Comparison of ENCODE assay signal across 10 cellular contexts in genomic region chr2:20676353-20677215, GRCh38. TPM values are rescaled to one million over a fixed set of nuclear protein-coding genes. Genes with fewer than 3 reads are reported as not detected.
A peak's percentile ranks its signal among the peaks of the same experiment; 100 is the strongest.
DNase-seq lines count a peak whose midpoint lies in the region; ATAC-seq and TF ChIP-seq lines count a peak whose summit lies in the region.
"Had no signal": no experiment of that assay in that cellular context is flagged by ENCODE, and none has a peak within 500 bp of the region (broad histone marks: within the 10 kb centered on the region; RNA-seq: fewer than 3 reads in every experiment).

No MANE protein-coding gene starts in this region.

- H3K4me1 Mint-ChIP-seq in chondrocyte (ENCODE audit: low read depth) = peaks cover 43% of the 10 kb centered on the region
- peaks cover 0 to 23% (median 7%) of the 10 kb centered on the region in 4 donors for H3K4me1 Mint-ChIP-seq in naive thymus-derived CD8-positive, alpha-beta T cell
- H3K4me1 Mint-ChIP-seq in immature natural killer cell = no peaks in the 10 kb centered on the region
- H3K4me1 Mint-ChIP-seq: activated naive CD4-positive, alpha-beta T cell treated with anti-CD3 and anti-CD28 coated beads, Interleukin-2, amount 50 U/mL, for 24 hours had no signal

- H3K9me3 Mint-ChIP-seq in chondrocyte (ENCODE audit: low read depth) (no peaks in the 10 kb centered on the region), immature natural killer cell (no peaks in the 10 kb centered on the region)
- H3K9me3 Mint-ChIP-seq in naive thymus-derived CD8-positive, alpha-beta T cell = no peaks in the 10 kb centered on the region
- H3K9me3 Mint-ChIP-seq: activated naive CD4-positive, alpha-beta T cell treated with anti-CD3 and anti-CD28 coated beads, Interleukin-2, amount 50 U/mL, for 24 hours had no signal

- POLR2A ChIA-PET in naive thymus-derived CD8-positive, alpha-beta T cell (lab: Charles Lee) = no interaction called here

- H3K27ac Mint-ChIP-seq in chondrocyte (ENCODE audit: unreplicated experiment) (no peak overlapping the region), immature natural killer cell (peak overlapping the region in 1 of 6 donors; percentile 11)
- H3K27ac Mint-ChIP-seq in naive thymus-derived CD8-positive, alpha-beta T cell = peak overlapping the region in 4 of 10 donors; percentile 17 to 59 (median 38)
- H3K27ac Mint-ChIP-seq: activated naive CD4-positive, alpha-beta T cell treated with anti-CD3 and anti-CD28 coated beads, Interleukin-2, amount 50 U/mL, for 24 hours had no signal

- no peak overlapping the region for H3K4me3 Mint-ChIP-seq in chondrocyte (ENCODE audit: unreplicated experiment)
- H3K4me3 Mint-ChIP-seq in naive thymus-derived CD8-positive, alpha-beta T cell = no peak overlapping the region
- no peak overlapping the region for H3K4me3 Mint-ChIP-seq in immature natural killer cell
- H3K4me3 Mint-ChIP-seq: activated naive CD4-positive, alpha-beta T cell treated with anti-CD3 and anti-CD28 coated beads, Interleukin-2, amount 50 U/mL, for 24 hours had no signal

- H3K36me3 Mint-ChIP-seq in chondrocyte (ENCODE audit: low read depth) (peaks cover 4% of the 10 kb centered on the region), immature natural killer cell (peaks cover 0 to 9% (median 4%) of the 10 kb centered on the region in 3 donors)
- peaks cover 0 to 7% (median 0%) of the 10 kb centered on the region in 3 donors for H3K36me3 Mint-ChIP-seq in naive thymus-derived CD8-positive, alpha-beta T cell
- H3K36me3 Mint-ChIP-seq: activated naive CD4-positive, alpha-beta T cell treated with anti-CD3 and anti-CD28 coated beads, Interleukin-2, amount 50 U/mL, for 24 hours had no signal

- H3K27me3 Mint-ChIP-seq in chondrocyte (ENCODE audit: low read depth) (peaks cover 2% of the 10 kb centered on the region), immature natural killer cell (ENCODE audit: low read depth in 3 of 3) (peaks cover 7 to 23% (median 17%) of the 10 kb centered on the region in 3 donors)
- H3K27me3 Mint-ChIP-seq in naive thymus-derived CD8-positive, alpha-beta T cell = peaks cover 0 to 25% (median 12%) of the 10 kb centered on the region in 5 donors

- DNase-seq in Right ventricle myocardium superior (no peak), left cardiac atrium (no peak), chondrocyte (ENCODE audit: low spot score) (no peak), OCI-M1 (lab: John Stamatoyannopoulos, UW) (no peak), immature natural killer cell (no peak), AG08395 (ENCODE audit: low spot score) (no peak)
- no peak for DNase-seq in naive thymus-derived CD8-positive, alpha-beta T cell
- DNase-seq: NCI-H1048 had no signal

- intact Hi-C loops in Right ventricle myocardium superior (cut with DNase I) (no loop called here), left cardiac atrium (cut with DNase I) (no loop called here)

- peak; percentile 15 for TF ChIP-seq CTCF in chondrocyte (IDR thresholded peaks at IDR 0.05)

- ATAC-seq in Right ventricle myocardium superior (ENCODE audit: poor library complexity) (peak; percentile 35), left cardiac atrium (no peak), HG03108 (IDR thresholded peaks at IDR 0.05; ENCODE audit: unreplicated experiment) (peak; percentile 72)
- no peak for ATAC-seq in naive thymus-derived CD8-positive, alpha-beta T cell

RNA-seq across cellular contexts. Expression of gene GDF7, which starts 9.6 kb away (rescaled TPM):
- total RNA-seq in Right ventricle myocardium superior (0.38 TPM), left cardiac atrium (1 to 10 TPM in 1 of 2 donors, under 1 TPM in 1; 0.32 to 4.8 TPM), chondrocyte (10.9 to 12.8 TPM (median 12.6 TPM) in 3 replicates)
- total RNA-seq in naive thymus-derived CD8-positive, alpha-beta T cell = not detected
- polyA plus RNA-seq in naive thymus-derived CD8-positive, alpha-beta T cell = under 1 TPM; 0.05 TPM
- polyA plus RNA-seq in immature natural killer cell = not detected

RNA-seq across cellular contexts. Expression of gene HS1BP3, which starts 25.7 kb away (rescaled TPM):
- total RNA-seq in Right ventricle myocardium superior (19.7 TPM), left cardiac atrium (10 to 100 TPM; 19.8 to 21.4 TPM), chondrocyte (24.6 to 33.8 TPM (median 33.2 TPM) in 3 replicates)
- 10 to 100 TPM; 15.4 to 15.5 TPM for total RNA-seq in naive thymus-derived CD8-positive, alpha-beta T cell
- 10 to 100 TPM; 11.0 to 15.4 (median 11.6) TPM for polyA plus RNA-seq in naive thymus-derived CD8-positive, alpha-beta T cell
- 10 to 100 TPM; 19.2 to 31.1 (median 25.3) TPM for polyA plus RNA-seq in immature natural killer cell

Comparison
In these comparisons a context has a peak if more than half of its experiments do, and no peak if none do; other contexts are left out.
1. ATAC-seq: peak in Right ventricle myocardium superior (single experiment) and HG03108 (single experiment); none in left cardiac atrium (0 of 2) and naive thymus-derived CD8-positive, alpha-beta T cell (0 of 2).